ENCODE assay signal across 18 cellular contexts in the genomic region with DNA sequence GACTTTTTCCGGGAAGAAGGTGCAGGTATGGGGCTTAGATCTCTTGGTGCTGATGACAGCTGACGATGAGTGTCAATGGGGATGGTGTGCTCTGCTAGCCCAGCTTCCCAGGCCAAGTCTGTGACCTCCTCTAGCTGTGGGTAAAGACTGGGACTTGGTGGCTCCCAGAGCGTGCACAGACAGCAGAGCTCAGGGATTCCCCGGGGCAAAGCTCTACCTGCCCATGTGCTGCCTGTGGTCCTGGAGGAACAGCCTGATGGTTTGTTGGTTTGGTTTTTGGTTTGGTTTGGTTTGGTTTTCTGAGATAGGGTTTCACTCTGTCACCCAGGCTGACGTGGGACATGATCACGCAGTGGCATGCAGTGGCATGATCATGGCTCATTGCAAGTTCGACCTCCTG. TPM values are rescaled to one million over a fixed set of nuclear protein-coding genes. Genes with fewer than 3 reads are reported as not detected.
DNase-seq lines count a peak whose midpoint lies in the region; ATAC-seq and TF ChIP-seq lines count a peak whose summit lies in the region.
"Had no signal": no experiment of that assay in that cellular context is flagged by ENCODE, and none has a peak within 500 bp of the region (broad histone marks: within the 10 kb centered on the region; RNA-seq: fewer than 3 reads in every experiment).

No MANE protein-coding gene starts in this region.

- no peak overlapping the region for H3K4me3 Mint-ChIP-seq in stimulated activated naive CD8-positive, alpha-beta T cell treated with anti-CD3 and anti-CD28 coated beads, Interleukin-15, amount 100 ng/mL, for 72 hours
- no peak overlapping the region for H3K4me3 Mint-ChIP-seq in activated T-helper 2 cell treated with anti-CD3 and anti-CD28 coated beads, Interferon-gamma antibody, Interleukin-2, Interleukin-4, amounts not matched to agents 10 μg/mL and 5 μg/mL and 100 μg/mL, durations not matched to agents 14 hours and 24 hours and 36 hours (ENCODE audit: low read depth)
- H3K4me3 Mint-ChIP-seq: B cell; CD4-positive, alpha-beta T cell; IgD-negative memory B cell had no signal

- H3K4me3 ChIP-seq in mucosa of descending colon, result no peak overlapping the region

- H3K36me3 ChIP-seq in mucosa of descending colon (ENCODE audit: low read depth), result no peaks in the 10 kb centered on the region

- intact Hi-C loops in activated T-helper 2 cell treated with anti-CD3 and anti-CD28 coated beads, Interferon-gamma antibody, Interleukin-2, Interleukin-4, amounts not matched to agents 10 μg/mL and 5 μg/mL and 100 μg/mL, durations not matched to agents 14 hours and 24 hours and 36 hours (cut with micrococcal nuclease), result no loop called here
- intact Hi-C loops in mucosa of descending colon (cut with DNase I, micrococcal nuclease), result no loop called here

- ATAC-seq in stimulated activated naive CD8-positive, alpha-beta T cell treated with anti-CD3 and anti-CD28 coated beads, Interleukin-15, amount 100 ng/mL, for 72 hours, result peak; percentile 42
- no peak for ATAC-seq in stimulated activated naive CD8-positive, alpha-beta T cell treated with anti-CD3 and anti-CD28 coated beads, Interleukin-15, Interleukin-2, amounts not matched to agents 100 U/mL and 50 U/mL, for 24 hours
- ATAC-seq in GM19324 (IDR thresholded peaks at IDR 0.05; ENCODE audit: low FRiP score, unreplicated experiment) (no peak), GM18520 (IDR thresholded peaks at IDR 0.05; ENCODE audit: unreplicated experiment) (no peak), mucosa of descending colon (no peak)
- ATAC-seq: Panc1 had no signal

- H3K9me3 Mint-ChIP-seq in stimulated activated naive CD8-positive, alpha-beta T cell treated with anti-CD3 and anti-CD28 coated beads, Interleukin-15, amount 100 ng/mL, for 72 hours, result no peaks in the 10 kb centered on the region
- no peaks in the 10 kb centered on the region for H3K9me3 Mint-ChIP-seq in activated T-helper 2 cell treated with anti-CD3 and anti-CD28 coated beads, Interferon-gamma antibody, Interleukin-2, Interleukin-4, amounts not matched to agents 10 μg/mL and 5 μg/mL and 100 μg/mL, durations not matched to agents 14 hours and 24 hours and 36 hours
- H3K9me3 Mint-ChIP-seq: CD4-positive, alpha-beta T cell; IgD-negative memory B cell had no signal

- no peaks in the 10 kb centered on the region for H3K9me3 ChIP-seq in mucosa of descending colon

- peaks cover 48% of the 10 kb centered on the region for H3K27me3 Mint-ChIP-seq in stimulated activated naive CD8-positive, alpha-beta T cell treated with anti-CD3 and anti-CD28 coated beads, Interleukin-15, amount 100 ng/mL, for 72 hours
- peaks cover 40% of the 10 kb centered on the region for H3K27me3 Mint-ChIP-seq in activated T-helper 2 cell treated with anti-CD3 and anti-CD28 coated beads, Interferon-gamma antibody, Interleukin-2, Interleukin-4, amounts not matched to agents 10 μg/mL and 5 μg/mL and 100 μg/mL, durations not matched to agents 14 hours and 24 hours and 36 hours (ENCODE audit: low read depth)

- H3K4me1 ChIP-seq in mucosa of descending colon (ENCODE audit: low read depth), result no peaks in the 10 kb centered on the region

- no peak overlapping the region for H3K27ac Mint-ChIP-seq in stimulated activated naive CD8-positive, alpha-beta T cell treated with anti-CD3 and anti-CD28 coated beads, Interleukin-15, amount 100 ng/mL, for 72 hours
- no peak overlapping the region for H3K27ac Mint-ChIP-seq in activated T-helper 2 cell treated with anti-CD3 and anti-CD28 coated beads, Interferon-gamma antibody, Interleukin-2, Interleukin-4, amounts not matched to agents 10 μg/mL and 5 μg/mL and 100 μg/mL, durations not matched to agents 14 hours and 24 hours and 36 hours
- H3K27ac Mint-ChIP-seq: B cell; CD4-positive, alpha-beta T cell; IgD-negative memory B cell had no signal

- peak in 1 of 2 donors; percentile 9 for DNase-seq in stimulated activated naive CD8-positive, alpha-beta T cell treated with anti-CD3 and anti-CD28 coated beads, Interleukin-15, amount 100 ng/mL, for 72 hours
- DNase-seq in stimulated activated naive CD8-positive, alpha-beta T cell treated with anti-CD3 and anti-CD28 coated beads, Interleukin-15, Interleukin-2, amounts not matched to agents 100 U/mL and 50 U/mL, for 24 hours, result no peak
- DNase-seq in activated T-helper 2 cell treated with anti-CD3 and anti-CD28 coated beads, Interferon-gamma antibody, Interleukin-2, Interleukin-4, amounts not matched to agents 10 μg/mL and 5 μg/mL and 100 μg/mL, durations not matched to agents 14 hours and 24 hours and 36 hours (ENCODE audit: low spot score), result peak; percentile 2
- DNase-seq in mesenteric fat pad (ENCODE audit: low spot score), result peak; percentile 51
- DNase-seq in SKM-1 (lab: John Stamatoyannopoulos, UW; ENCODE audit: unreplicated experiment), result no peak
- no peak for DNase-seq in mucosa of descending colon
- DNase-seq: ACHN; CD4-positive, alpha-beta T cell; DMS79; NCI-H1930; NCI-H510A; Right ventricle myocardium superior had no signal

- no peaks in the 10 kb centered on the region for H3K36me3 Mint-ChIP-seq in activated T-helper 2 cell treated with anti-CD3 and anti-CD28 coated beads, Interferon-gamma antibody, Interleukin-2, Interleukin-4, amounts not matched to agents 10 μg/mL and 5 μg/mL and 100 μg/mL, durations not matched to agents 14 hours and 24 hours and 36 hours (ENCODE audit: low read depth)
- H3K36me3 Mint-ChIP-seq: IgD-negative memory B cell had no signal

- TF ChIP-seq CTCF in mucosa of descending colon (IDR thresholded peaks at IDR 0.05), result no peak

- H3K4me1 Mint-ChIP-seq in stimulated activated naive CD8-positive, alpha-beta T cell treated with anti-CD3 and anti-CD28 coated beads, Interleukin-15, amount 100 ng/mL, for 72 hours, result peaks cover 14% of the 10 kb centered on the region
- H3K4me1 Mint-ChIP-seq in activated T-helper 2 cell treated with anti-CD3 and anti-CD28 coated beads, Interferon-gamma antibody, Interleukin-2, Interleukin-4, amounts not matched to agents 10 μg/mL and 5 μg/mL and 100 μg/mL, durations not matched to agents 14 hours and 24 hours and 36 hours (ENCODE audit: low read depth), result no peaks in the 10 kb centered on the region

RNA-seq across cellular contexts. Expression of a gene that starts 19.2 kb away (rescaled TPM):
- not detected in 2 replicates for total RNA-seq in activated T-helper 2 cell treated with anti-CD3 and anti-CD28 coated beads, Interferon-gamma antibody, Interleukin-2, Interleukin-4, amounts not matched to agents 10 μg/mL and 5 μg/mL and 100 μg/mL, durations not matched to agents 14 hours and 24 hours and 36 hours
- total RNA-seq in mesenteric fat pad, result 2.4 TPM
- total RNA-seq in mucosa of descending colon, result not detected
- total RNA-seq: B cell; CD4-positive, alpha-beta T cell had no signal

RNA-seq across cellular contexts. Expression of a gene that starts 23.5 kb away (rescaled TPM):
- not detected in 2 replicates for total RNA-seq in activated T-helper 2 cell treated with anti-CD3 and anti-CD28 coated beads, Interferon-gamma antibody, Interleukin-2, Interleukin-4, amounts not matched to agents 10 μg/mL and 5 μg/mL and 100 μg/mL, durations not matched to agents 14 hours and 24 hours and 36 hours
- total RNA-seq in mesenteric fat pad, result 17.6 TPM
- 1 to 10 TPM in 1 of 3 donors, under 1 TPM in 2; 0.23 to 1.8 (median 0.75) TPM for total RNA-seq in mucosa of descending colon
- total RNA-seq: H4 had no signal

RNA-seq across cellular contexts. Expression of a gene that starts 39.8 kb away (rescaled TPM):
- total RNA-seq in activated T-helper 2 cell treated with anti-CD3 and anti-CD28 coated beads, Interferon-gamma antibody, Interleukin-2, Interleukin-4, amounts not matched to agents 10 μg/mL and 5 μg/mL and 100 μg/mL, durations not matched to agents 14 hours and 24 hours and 36 hours, result 67.9 and 68.8 TPM in 2 replicates
- total RNA-seq in mesenteric fat pad (86.8 TPM), mucosa of descending colon (10 to 100 TPM; 51.0 to 63.0 (median 51.4) TPM)

RNA-seq across cellular contexts. Expression of a gene that starts 54.5 kb away (rescaled TPM):
- total RNA-seq in activated T-helper 2 cell treated with anti-CD3 and anti-CD28 coated beads, Interferon-gamma antibody, Interleukin-2, Interleukin-4, amounts not matched to agents 10 μg/mL and 5 μg/mL and 100 μg/mL, durations not matched to agents 14 hours and 24 hours and 36 hours, result not detected in 2 replicates
- total RNA-seq in mesenteric fat pad, result 2.0 TPM
- under 1 TPM in 1 of 3 donors, not detected in 2; 0.47 TPM for total RNA-seq in mucosa of descending colon
- total RNA-seq: B cell; CD4-positive, alpha-beta T cell had no signal

Comparison
In these comparisons a context has a peak if more than half of its experiments do, and no peak if none do; other contexts are left out.
1. DNase-seq: peak in activated T-helper 2 cell treated with anti-CD3 and anti-CD28 coated beads, Interferon-gamma antibody, Interleukin-2, Interleukin-4, amounts not matched to agents 10 μg/mL and 5 μg/mL and 100 μg/mL, durations not matched to agents 14 hours and 24 hours and 36 hours (single experiment) and mesenteric fat pad (single experiment); none in stimulated activated naive CD8-positive, alpha-beta T cell treated with anti-CD3 and anti-CD28 coated beads, Interleukin-15, Interleukin-2, amounts not matched to agents 100 U/mL and 50 U/mL, for 24 hours (single experiment), SKM-1 (single experiment) and mucosa of descending colon (0 of 3).